In the genomic region with DNA sequence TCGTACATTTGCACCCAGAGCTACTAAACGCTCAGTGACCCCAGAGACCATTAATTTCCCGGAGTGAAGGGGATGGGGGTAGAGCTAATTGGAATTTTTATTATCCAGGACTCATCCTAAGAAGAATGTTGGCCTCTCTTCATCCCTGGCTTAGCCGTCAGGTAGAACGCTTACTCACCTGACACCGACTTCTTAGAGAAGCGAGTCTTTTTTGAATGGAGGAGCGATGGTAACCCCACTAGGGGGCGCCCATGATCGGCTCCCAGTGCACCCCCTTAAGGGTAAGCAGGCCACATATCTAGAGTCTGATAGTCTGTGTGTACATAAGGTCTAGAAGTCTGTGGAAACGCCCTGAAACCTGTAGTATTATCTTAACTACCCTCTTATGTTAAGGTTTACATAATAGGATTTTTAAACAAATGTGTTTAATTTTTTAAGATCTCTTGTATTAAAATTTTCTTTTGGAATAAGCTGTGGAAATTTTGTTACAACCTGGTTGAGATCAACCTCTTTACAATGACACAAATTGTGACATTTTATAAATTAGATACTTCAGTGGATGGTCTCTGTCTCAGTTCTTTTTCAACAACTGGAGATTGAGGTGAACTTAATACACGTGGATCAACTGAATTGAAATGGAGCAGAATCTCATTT, we compare ENCODE assay signal across 9 cellular contexts.
DNase-seq lines count a peak whose midpoint lies in the region; ATAC-seq, FAIRE-seq and TF ChIP-seq lines count a peak whose summit lies in the region.
"Had no signal": no experiment of that assay in that cellular context is flagged by ENCODE, and none has a peak within 500 bp of the region (broad histone marks: within the 10 kb centered on the region; RNA-seq: fewer than 3 reads in every experiment).

No MANE protein-coding gene starts in this region.

- in situ Hi-C loops in ACHN (cut with HindIII; ENCODE audit: low pct_ligation_motif_present, low pct_unique_long_range_greater_than_20kb, low sequenced_read_pairs), result no loop called here

- no peak overlapping the region for H2AFZ ChIP-seq in PC-3 (ENCODE audit: low read length)

- ATAC-seq in PC-3 (peak; percentile 43), HG03280 (IDR thresholded peaks at IDR 0.05; ENCODE audit: unreplicated experiment) (no peak)

- no peaks in the 10 kb centered on the region for H3K27me3 ChIP-seq in PC-3 (ENCODE audit: low read length)

- TF ChIP-seq CTCF in PC-3 (conservative IDR thresholded peaks at IDR 0.05; ENCODE audit: low read depth, low read length), result peak; percentile 76

- CTCF ChIA-PET in PC-3 (lab: Charles Lee), result no interaction called here

- DNase-seq in ACHN (peak; percentile 69), GM19239 (ENCODE audit: insufficient read length, low spot score) (peak; percentile 61), PC-3 (peak; percentile 61), germinal center (ENCODE audit: low spot score) (peak; percentile 56), posterior vena cava (ENCODE audit: low spot score) (peak; percentile 87), MV-4-11 (lab: John Stamatoyannopoulos, UW) (no peak)
- peak; percentile 48 for DNase-seq in activated T-cell treated with anti-CD3 and anti-CD28 coated beads, Interleukin-2, amount 50 U/mL, for 1 hour

- no peaks in the 10 kb centered on the region for H3K36me3 ChIP-seq in PC-3 (ENCODE audit: low read depth, low read length)

- H3K9me3 ChIP-seq in PC-3 (ENCODE audit: low read length), result no peaks in the 10 kb centered on the region

- intact Hi-C loops in PC-3 (cut with micrococcal nuclease) (loop anchor here (1.0 kb wide), 1 partner anchor 245 kb away; no protein-coding TSS in a partner anchor), posterior vena cava (cut with DNase I) (no loop called here)

- FAIRE-seq in GM19239 (lab: Jason Lieb, UNC), result no peak
- FAIRE-seq: islet of Langerhans had no signal

- no peak overlapping the region for H3K4me2 ChIP-seq in PC-3 (ENCODE audit: low read length)

- H3F3A ChIP-seq in PC-3 (ENCODE audit: low read length, unreplicated experiment), result no peaks in the 10 kb centered on the region

- H3K79me2 ChIP-seq in PC-3 (ENCODE audit: low read length), result no peaks in the 10 kb centered on the region

- H3K4me3 ChIP-seq in PC-3 (ENCODE audit: low read length), result no peak overlapping the region

- no peak overlapping the region for H3K27ac ChIP-seq in PC-3 (ENCODE audit: low read length)

- POLR2A ChIA-PET in PC-3 (lab: Charles Lee; ENCODE audit: unreplicated experiment), result no interaction called here

- no TSS peak for BruUV-seq in PC-3 (replicated peaks; lab: Mats Ljungman, UMichigan)

- H3K4me1 ChIP-seq in PC-3 (ENCODE audit: insufficient read depth, low read length), result no peaks in the 10 kb centered on the region

- H3K9ac ChIP-seq in PC-3 (ENCODE audit: low read length), result no peak overlapping the region

- H4K20me1 ChIP-seq in PC-3 (ENCODE audit: low read length), result no peaks in the 10 kb centered on the region

- no peaks in the 10 kb centered on the region for H3K9me2 ChIP-seq in PC-3 (replicated peaks; ENCODE audit: low read length)
